In genomic region chr9:132241483-132241839, GRCh38 we compare ENCODE assay signal across 8 cellular contexts.
DNase-seq lines count a peak whose midpoint lies in the region; ATAC-seq, FAIRE-seq and TF ChIP-seq lines count a peak whose summit lies in the region.

No MANE protein-coding gene starts in this region.

- RAD21 ChIA-PET in GM12878 (lab: Charles Lee; ENCODE audit: unreplicated experiment), result interaction anchor here (0.8 to 1.3 kb wide), 8 partner anchors 11 to 482 kb away, joined by 3 to 7 read pairs (median 3); partner anchors contain the start of genes MED27 and SETX

- H3K9me3 ChIP-seq in CD4-positive, alpha-beta memory T cell (ENCODE audit: control insufficient read depth in 1 of 2, low read length in 2 of 2), result no peaks in the 10 kb centered on the region
- no peaks in the 10 kb centered on the region for H3K9me3 ChIP-seq in GM12878 (replicated peaks; ENCODE audit: control insufficient read depth, insufficient read depth, low read length)
- H3K9me3 ChIP-seq in mucosa of stomach (ENCODE audit: control insufficient read depth, low read length), result no peaks in the 10 kb centered on the region

- TF ChIP-seq RAD21 in GM12878 (IDR thresholded peaks at IDR 0.05; ENCODE audit: insufficient read depth, low read depth, low read length), result no peak

- TF ChIP-seq EP300 in GM12878 (IDR thresholded peaks at IDR 0.05; ENCODE audit: borderline replicate concordance in 1 of 2, control insufficient read depth in 1 of 2, low read depth in 2 of 2, low read length in 2 of 2), result no peak

- peak overlapping the region; percentile 90 to 99 (median 98) for H3K4me3 Mint-ChIP-seq in CD4-positive, alpha-beta memory T cell

- H3K27me3 ChIP-seq in CD4-positive, alpha-beta memory T cell (ENCODE audit: insufficient read depth, low read length), result no peaks in the 10 kb centered on the region
- H3K27me3 ChIP-seq in GM12878 (replicated peaks in 1 of 2; ENCODE audit: control insufficient read depth in 2 of 2, insufficient read depth in 2 of 2, low read length in 1 of 2) (peaks cover 0 to 6% of the 10 kb centered on the region in 2 experiments; a peak in 1 of 4 replicates), mucosa of stomach (ENCODE audit: control insufficient read depth, insufficient read depth, low read length) (peaks cover 35% of the 10 kb centered on the region)

- H3K4me1 ChIP-seq in CD4-positive, alpha-beta memory T cell (ENCODE audit: insufficient read depth, low read length), result peaks cover 18% of the 10 kb centered on the region
- H3K4me1 ChIP-seq in GM12878 (ENCODE audit: control insufficient read depth, insufficient read depth, low read length), result peaks cover 3% of the 10 kb centered on the region
- H3K4me1 ChIP-seq in mucosa of stomach (ENCODE audit: control insufficient read depth, insufficient read depth, low read length), result peaks cover 7% of the 10 kb centered on the region

- POLR2A ChIA-PET in CD4-positive, alpha-beta memory T cell (lab: Charles Lee; ENCODE audit: partially characterized antibody), result interaction anchor here (0.6 to 1.8 kb wide), 9 partner anchors 10 to 1116 kb away, joined by 3 to 15 read pairs (median 4); partner anchors contain the start of genes NUP214 and SETX
- POLR2A ChIA-PET in GM12878 (lab: Charles Lee), result no interaction called here

- in situ Hi-C loops in GM12878 (cut with MboI), result loop anchor here (25.0 kb wide), 1 partner anchor 654 kb away; no protein-coding TSS in a partner anchor

- WGBS in GM12878 (ENCODE audit: insufficient coverage, insufficient replicate concordance, low lambda C conversion rate, missing lambda C conversion rate), result under 1% methylated on average over 14 of the region's 33 CpGs

- FAIRE-seq in GM12878 (lab: Jason Lieb, UNC), result no peak

- no peaks in the 10 kb centered on the region for H3K36me3 ChIP-seq in CD4-positive, alpha-beta memory T cell (ENCODE audit: insufficient read depth, low read length)
- no peaks in the 10 kb centered on the region for H3K36me3 ChIP-seq in GM12878 (ENCODE audit: control insufficient read depth in 2 of 2, insufficient read depth in 2 of 2, low read length in 1 of 2)
- H3K36me3 ChIP-seq in mucosa of stomach (ENCODE audit: control insufficient read depth, insufficient read depth, low read length), result no peaks in the 10 kb centered on the region

- SMC1A ChIA-PET in GM12878 (lab: Charles Lee; ENCODE audit: uncharacterized antibody, unreplicated experiment), result interaction anchor here (0.5 to 0.9 kb wide), 2 partner anchors 148 to 483 kb away, joined by 3 read pairs; no protein-coding TSS in a partner anchor

- H3K27ac Mint-ChIP-seq in CD4-positive, alpha-beta memory T cell, result peak overlapping the region; percentile 78 to 97 (median 94)

- peaks cover 0 to 6% of the 10 kb centered on the region in 2 donors for H3K36me3 Mint-ChIP-seq in CD4-positive, alpha-beta memory T cell

- no peak for DNase-seq in CD4-positive, alpha-beta memory T cell
- DNase-seq in GM12878 (ENCODE audit: low read depth, low spot score), result no peak
- DNase-seq in stimulated activated CD8-positive, alpha-beta memory T cell treated with anti-CD3 and anti-CD28 coated beads, Interleukin-4, amount 100 ng/mL, for 48 hours, result no peak
- DNase-seq in effector CD8-positive, alpha-beta T cell (lab: John Stamatoyannopoulos, UW), result no peak

- H3K4me3 ChIP-seq in CD4-positive, alpha-beta memory T cell (ENCODE audit: low read length in 2 of 2), result peak overlapping the region; percentile 23 to 85
- H3K4me3 ChIP-seq in GM12878, result peak overlapping the region; percentile 69; the same call in 1 of the 2 replicates
- H3K4me3 ChIP-seq in mucosa of stomach (ENCODE audit: low read length), result peak overlapping the region; percentile 22

- CTCF ChIA-PET in CD4-positive, alpha-beta memory T cell (lab: Charles Lee; ENCODE audit: partially characterized antibody), result interaction anchor here (1.0 to 9.9 kb wide), 6 partner anchors 12 to 492 kb away, joined by 3 to 124 read pairs (median 5); no protein-coding TSS in a partner anchor
- CTCF ChIA-PET in GM12878 (lab: Yijun Ruan, JAX), result interaction anchor here (0.7 to 8.3 kb wide), 6 partner anchors 10 to 485 kb away, joined by 3 to 58 read pairs (median 4); no protein-coding TSS in a partner anchor

- peak overlapping the region; percentile 84 for H2AFZ ChIP-seq in GM12878 (ENCODE audit: control insufficient read depth, low read depth, low read length)

- H3K4me2 ChIP-seq in GM12878 (ENCODE audit: control insufficient read depth, insufficient read depth), result peak overlapping the region; percentile 97

- intact Hi-C loops in CD4-positive, alpha-beta memory T cell (cut with micrococcal nuclease), result loop anchor here (1.0 to 5.0 kb wide), 4 partner anchors 18 to 1549 kb away; partner anchors contain the start of genes EXOSC2 and MED27
- intact Hi-C loops in GM12878 (cut with micrococcal nuclease; ENCODE audit: unreplicated experiment), result no loop called here

- no peak for TF ChIP-seq POLR2A in GM12878 (IDR thresholded peaks at IDR 0.05; ENCODE audit: low read depth, low read length)

- no peak for TF ChIP-seq CTCF in GM12878 (IDR thresholded peaks at IDR 0.05 in 2 of 3, conservative IDR thresholded peaks at IDR 0.05 in 1 of 3; ENCODE audit: control insufficient read depth in 2 of 3, extremely low read depth in 1 of 3, insufficient read depth in 1 of 3, low read depth in 3 of 3, low read length in 3 of 3)

- ATAC-seq in HG02970 (IDR thresholded peaks at IDR 0.05; ENCODE audit: low FRiP score, unreplicated experiment) (peak; percentile 2), GM12878 (no peak), HG02884 (IDR thresholded peaks at IDR 0.05; ENCODE audit: unreplicated experiment) (no peak), GM18870 (IDR thresholded peaks at IDR 0.05; ENCODE audit: unreplicated experiment) (no peak)

- peaks cover 3% of the 10 kb centered on the region in 2 donors for H3K27me3 Mint-ChIP-seq in CD4-positive, alpha-beta memory T cell

- no peaks in the 10 kb centered on the region for H3K79me2 ChIP-seq in GM12878 (ENCODE audit: control insufficient read depth, insufficient read depth, low read length)

- peaks cover 0 to 2% (median 0%) of the 10 kb centered on the region in 8 donors for H3K9me3 Mint-ChIP-seq in CD4-positive, alpha-beta memory T cell

- BruUV-seq in GM12878 (replicated peaks; lab: Mats Ljungman, UMichigan), result no TSS peak

- H3K27ac ChIP-seq in CD4-positive, alpha-beta memory T cell (ENCODE audit: low read depth, low read length), result peak overlapping the region; percentile 42
- no peak overlapping the region for H3K27ac ChIP-seq in GM12878 (ENCODE audit: control insufficient read depth, insufficient read depth)

- no peaks in the 10 kb centered on the region for H4K20me1 ChIP-seq in GM12878 (ENCODE audit: control insufficient read depth, insufficient read depth)

- peak overlapping the region; percentile 40; the same call in 1 of the 2 replicates for H3K9ac ChIP-seq in GM12878 (ENCODE audit: control insufficient read depth, insufficient read depth, low read length)
- peak overlapping the region; percentile 13 for H3K9ac ChIP-seq in mucosa of stomach (ENCODE audit: low read length)

- peaks cover 5 to 23% (median 13%) of the 10 kb centered on the region in 4 donors for H3K4me1 Mint-ChIP-seq in CD4-positive, alpha-beta memory T cell

TF ChIP-seq in GM12878, 131 proteins besides CTCF, POLR2A, EP300 and RAD21 (continues in another document):
- no peak for TF ChIP-seq NR2C1 (IDR thresholded peaks at IDR 0.05)
- no peak for TF ChIP-seq MAX (IDR thresholded peaks at IDR 0.05; ENCODE audit: low read depth, low read length)
- TF ChIP-seq HSF1 (IDR thresholded peaks at IDR 0.05; ENCODE audit: low read depth, low read length), result no peak
- peak; percentile 28 to 76; a peak in 2 of 4 replicates for TF ChIP-seq BHLHE40 (IDR thresholded peaks at IDR 0.05; ENCODE audit: borderline replicate concordance in 1 of 2, low read depth in 2 of 2, low read length in 1 of 2)
- TF ChIP-seq SUPT20H (IDR thresholded peaks at IDR 0.05; ENCODE audit: borderline replicate concordance, control insufficient read depth, low read depth, low read length), result no peak
- TF ChIP-seq ZNF24 (IDR thresholded peaks at IDR 0.05), result no peak
